In the genomic region with DNA sequence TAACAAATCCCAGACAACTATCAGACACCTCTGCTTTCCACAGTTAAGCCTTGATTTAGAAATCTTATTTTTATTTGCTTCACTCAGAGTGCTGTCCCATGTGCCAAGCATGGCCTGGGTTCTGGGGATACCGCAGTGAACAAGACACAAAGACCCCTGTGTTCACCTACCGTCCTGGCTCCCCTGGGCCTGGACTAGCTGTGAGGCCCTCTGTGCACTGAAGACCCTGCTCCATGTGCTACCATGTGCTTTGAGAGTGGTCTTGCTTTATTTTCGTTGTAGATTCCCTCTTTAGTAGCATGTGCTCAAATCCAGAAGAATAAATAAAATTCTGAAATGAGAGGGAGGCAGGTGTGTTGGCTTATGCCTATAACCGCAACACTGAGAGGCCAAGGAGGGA, we compare ENCODE assay signal across 25 cellular contexts. TPM values are rescaled to one million over a fixed set of nuclear protein-coding genes. Genes with fewer than 3 reads are reported as not detected.
"Had no signal": no experiment of that assay in that cellular context is flagged by ENCODE, and none has a peak within 500 bp of the region (broad histone marks: within the 10 kb centered on the region; RNA-seq: fewer than 3 reads in every experiment).

No MANE protein-coding gene starts in this region.

- H3K4me1 ChIP-seq: suprapubic skin, uterus had no signal

- H3K27ac ChIP-seq: coronary artery, ovary, psoas muscle, upper lobe of right lung had no signal

- H3K36me3 Mint-ChIP-seq: mesothelial cell of epicardium; naive B cell; natural killer cell treated with Interleukin-12 subunit alpha and Interleukin-12 subunit beta and Interleukin-15 and Interleukin-18, amount 100 ng/mL, for 72 hours had no signal

- H3K27me3 Mint-ChIP-seq: naive B cell; stimulated activated naive CD8-positive, alpha-beta T cell treated with anti-CD3 and anti-CD28 coated beads, Interleukin-15, amount 100 ng/mL, for 72 hours had no signal

- ATAC-seq: mucosa of descending colon; natural killer cell treated with Interleukin-12 subunit alpha and Interleukin-12 subunit beta and Interleukin-15 and Interleukin-18, amount 100 ng/mL, for 72 hours; psoas muscle; right cardiac atrium; stimulated activated naive CD8-positive, alpha-beta T cell treated with anti-CD3 and anti-CD28 coated beads, Interleukin-15, amount 100 ng/mL, for 72 hours; upper lobe of right lung had no signal

- H3K4me3 ChIP-seq: mucosa of descending colon, ovary, psoas muscle, suprapubic skin, transverse colon, upper lobe of right lung, uterus had no signal

- H3K4me3 Mint-ChIP-seq: immature natural killer cell; mesothelial cell of epicardium; naive B cell; natural killer cell treated with Interleukin-12 subunit alpha and Interleukin-12 subunit beta and Interleukin-15 and Interleukin-18, amount 100 ng/mL, for 72 hours; neural crest cell; stimulated activated naive CD8-positive, alpha-beta T cell treated with anti-CD3 and anti-CD28 coated beads, Interleukin-15, amount 100 ng/mL, for 72 hours had no signal

- H3K4me1 Mint-ChIP-seq: immature natural killer cell; naive B cell; stimulated activated naive CD8-positive, alpha-beta T cell treated with anti-CD3 and anti-CD28 coated beads, Interleukin-15, amount 100 ng/mL, for 72 hours had no signal

- H3K27me3 ChIP-seq: dorsolateral prefrontal cortex, ovary, suprapubic skin, transverse colon, upper lobe of right lung, uterus had no signal

- H3K27ac Mint-ChIP-seq: immature natural killer cell, mesothelial cell of epicardium had no signal

- FAIRE-seq: frontal cortex, keratinocyte, small intestine had no signal

- H3K9me3 Mint-ChIP-seq: immature natural killer cell; mesothelial cell of epicardium; naive B cell; natural killer cell treated with Interleukin-12 subunit alpha and Interleukin-12 subunit beta and Interleukin-15 and Interleukin-18, amount 100 ng/mL, for 72 hours; neural crest cell; stimulated activated naive CD8-positive, alpha-beta T cell treated with anti-CD3 and anti-CD28 coated beads, Interleukin-15, amount 100 ng/mL, for 72 hours had no signal

- H3K36me3 ChIP-seq: ovary, suprapubic skin, transverse colon, upper lobe of right lung, uterus had no signal

- DNase-seq: dorsolateral prefrontal cortex; effector CD4-positive, alpha-beta T cell; immature natural killer cell; mesenchymal stem cell; mucosa of descending colon; naive B cell; ovary; psoas muscle; right cardiac atrium; small intestine; stimulated activated CD4-positive, alpha-beta T cell treated with anti-CD3 and anti-CD28 coated beads, Interleukin-15, amount 100 ng/mL, for 24 hours; stimulated activated CD4-positive, alpha-beta T cell treated with anti-CD3 and anti-CD28 coated beads, Interleukin-4, amount 100 ng/mL, for 1 hour; stimulated activated CD8-positive, alpha-beta memory T cell treated with anti-CD3 and anti-CD28 coated beads, Interleukin-4, amount 100 ng/mL, for 48 hours; stimulated activated naive CD4-positive, alpha-beta T cell; stimulated activated naive CD8-positive, alpha-beta T cell treated with anti-CD3 and anti-CD28 coated beads, Interleukin-15, amount 100 ng/mL, for 72 hours; transverse colon; upper lobe of right lung; uterus had no signal

- H3K9me3 ChIP-seq: mucosa of descending colon, ovary, psoas muscle, suprapubic skin, transverse colon, upper lobe of right lung, uterus had no signal

RNA-seq across cellular contexts. Expression of gene SUMO4, which starts 22.5 kb away (rescaled TPM):
- polyA plus RNA-seq: small intestine had no signal
